ENCODE assay signal across 26 cellular contexts in the genomic region with DNA sequence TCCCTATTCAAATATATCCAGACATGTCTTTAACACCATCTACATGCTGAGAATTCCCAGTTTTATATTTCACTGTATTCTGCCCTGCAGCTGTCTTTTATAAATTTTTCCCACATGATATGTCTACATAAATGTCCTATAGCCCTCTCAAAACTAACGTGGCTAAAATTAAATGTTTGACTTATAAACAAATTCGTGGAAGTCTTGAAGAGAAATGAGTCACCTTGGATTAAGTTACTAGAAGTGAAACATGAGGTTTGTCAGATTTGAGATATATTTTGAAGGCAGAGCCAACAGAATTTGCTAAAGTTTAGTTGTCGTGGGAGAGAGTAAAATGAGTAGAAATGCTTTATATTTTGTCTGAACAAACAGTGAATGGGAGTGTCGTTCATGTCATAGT.
"Had no signal": no experiment of that assay in that cellular context is flagged by ENCODE, and none has a peak within 500 bp of the region (broad histone marks: within the 10 kb centered on the region; RNA-seq: fewer than 3 reads in every experiment).

No MANE protein-coding gene starts in this region.

- H3K4me3 ChIP-seq: cardiac muscle cell, SJCRH30 had no signal

- ATAC-seq: activated CD8-positive, alpha-beta memory T cell treated with anti-CD3 and anti-CD28 coated beads, Interleukin-2, amount 10 ng/mL, durations not matched to agents 7 days and 5 days; activated naive CD4-positive, alpha-beta T cell treated with anti-CD3 and anti-CD28 coated beads, Interleukin-2, amount 50 U/mL, for 72 hours; activated naive CD8-positive, alpha-beta T cell treated with anti-CD3 and anti-CD28 coated beads, Interleukin-2, amount 50 U/mL, for 24 hours; Panc1 had no signal

- H3K4me2 ChIP-seq: KMS-11, SK-N-SH had no signal

- H3K36me3 ChIP-seq: cardiac muscle cell, SJCRH30, WERI-Rb-1 had no signal

- H3K27me3 ChIP-seq: cardiac muscle cell, SJCRH30 had no signal

- DNase-seq: activated CD4-positive, alpha-beta T cell treated with anti-CD3 and anti-CD28 coated beads, Interleukin-2, amount 10 ng/mL, durations not matched to agents 24 days and 14 days; activated CD4-positive, alpha-beta T cell treated with anti-CD3 and anti-CD28 coated beads, Interleukin-2, amount 50 U/mL, for 48 hours; activated CD4-positive, CD25-positive, alpha-beta regulatory T cell treated with anti-CD3 and anti-CD28 coated beads, Interleukin-2, amount 50 U/mL, for 72 hours; activated CD8-positive, alpha-beta memory T cell treated with anti-CD3 and anti-CD28 coated beads, Interleukin-2, amount 10 ng/mL, durations not matched to agents 7 days and 5 days; activated effector memory CD4-positive, alpha-beta T cell treated with anti-CD3 and anti-CD28 coated beads, Interleukin-2, amount 50 U/mL, for 16 hours; activated naive CD4-positive, alpha-beta T cell treated with Interleukin-2 at 50 U/mL for 16 hours; activated naive CD8-positive, alpha-beta T cell treated with anti-CD3 and anti-CD28 coated beads, Interleukin-2, amount 50 U/mL, for 24 hours; activated T-cell treated with anti-CD3 and anti-CD28 coated beads, Interleukin-2, amount 50 U/mL, for 24 hours; amniotic stem cell; MM.1S; NCI-H1105; NCI-H1436; NCI-H187; NCI-H2081 treated with DMSO at 0.1 percent for 48 hours; NCI-H446; NCI-H524; Right ventricle myocardium superior; SK-N-SH; T-helper 1 cell; WERI-Rb-1 had no signal

- H3K9ac ChIP-seq: KMS-11, SK-N-SH had no signal

- H3K9me2 ChIP-seq: SK-N-SH had no signal

- H3K27ac ChIP-seq: cardiac muscle cell, KMS-11, RWPE1, SJCRH30, WERI-Rb-1 had no signal

- H3K9me3 ChIP-seq: SJCRH30, SK-N-SH had no signal
